28 cellular contexts compared by ENCODE assay signal in genomic region chr18:22566703-22567420, GRCh38.
"Had no signal": no experiment of that assay in that cellular context is flagged by ENCODE, and none has a peak within 500 bp of the region (broad histone marks: within the 10 kb centered on the region; RNA-seq: fewer than 3 reads in every experiment).

No MANE protein-coding gene starts in this region.

- H3K27ac Mint-ChIP-seq: activated CD4-positive, alpha-beta memory T cell treated with anti-CD3 and anti-CD28 coated beads for 36 hours; activated CD4-positive, alpha-beta T cell treated with anti-CD3 and anti-CD28 coated beads for 36 hours; activated CD4-positive, alpha-beta T cell treated with anti-CD3 and anti-CD28 coated beads, Interleukin-2, amount 10 ng/mL, durations not matched to agents 24 days and 14 days; activated naive CD4-positive, alpha-beta T cell treated with anti-CD3 and anti-CD28 coated beads, Interleukin-2, amount 10 ng/mL, durations not matched to agents 7 days and 5 days; activated naive CD4-positive, alpha-beta T cell treated with anti-CD3 and anti-CD28 coated beads, Interleukin-2, amount 50 U/mL, for 72 hours; activated naive CD8-positive, alpha-beta T cell treated with anti-CD3 and anti-CD28 coated beads, Interleukin-2, amount 10 ng/mL, durations not matched to agents 7 days and 5 days; activated T-cell treated with anti-CD3 and anti-CD28 coated beads, Interleukin-2, amount 50 U/mL, for 24 hours; activated T-cell treated with anti-CD3 and anti-CD28 coated beads, Interleukin-2, amount 50 U/mL, for 72 hours; dendritic cell treated with granulocyte-macrophage colony-stimulating factor and Interleukin-4, amounts not matched to agents 40 ng/mL and 50 ng/mL, for 4 days; T-helper 17 cell; T-helper 2 cell treated with Interferon-gamma antibody and Interleukin-4, amounts not matched to agents 5 μg/mL and 100 μg/mL, for 36 hours had no signal

- DNase-seq: activated CD4-positive, alpha-beta memory T cell treated with anti-CD3 and anti-CD28 coated beads for 36 hours; activated CD4-positive, alpha-beta T cell treated with anti-CD3 and anti-CD28 coated beads for 36 hours; activated CD4-positive, CD25-positive, alpha-beta regulatory T cell; activated CD4-positive, CD25-positive, alpha-beta regulatory T cell treated with anti-CD3 and anti-CD28 coated beads, Interleukin-2, amount 50 U/mL, for 72 hours; activated CD8-positive, alpha-beta memory T cell treated with anti-CD3 and anti-CD28 coated beads, Interleukin-2, amount 50 U/mL, for 48 hours; activated gamma-delta T cell; activated naive CD4-positive, alpha-beta T cell; activated naive CD4-positive, alpha-beta T cell treated with anti-CD3 and anti-CD28 coated beads, Interleukin-2, amount 10 ng/mL, durations not matched to agents 7 days and 5 days; activated naive CD8-positive, alpha-beta T cell treated with anti-CD3 and anti-CD28 coated beads, Interleukin-2, amount 10 ng/mL, durations not matched to agents 7 days and 5 days; activated T-cell treated with anti-CD3 and anti-CD28 coated beads for 4 hours; activated T-cell treated with anti-CD3 and anti-CD28 coated beads, Interleukin-2, amount 50 U/mL, for 24 hours; activated T-cell treated with anti-CD3 and anti-CD28 coated beads, Interleukin-2, amount 50 U/mL, for 72 hours; brain microvascular endothelial cell; dorsolateral prefrontal cortex; effector memory CD4-positive, alpha-beta T cell; foreskin melanocyte; heart right ventricle; T-helper 1 cell; T-helper 17 cell; T1000 had no signal

- H3K27me3 Mint-ChIP-seq: activated naive CD4-positive, alpha-beta T cell treated with anti-CD3 and anti-CD28 coated beads, Interleukin-2, amount 10 ng/mL, durations not matched to agents 7 days and 5 days had no signal

- FAIRE-seq: astrocyte, bronchial epithelial cell had no signal

- H3K4me1 Mint-ChIP-seq: activated CD4-positive, alpha-beta T cell treated with anti-CD3 and anti-CD28 coated beads for 36 hours; activated CD4-positive, alpha-beta T cell treated with anti-CD3 and anti-CD28 coated beads, Interleukin-2, amount 10 ng/mL, durations not matched to agents 24 days and 14 days; activated naive CD4-positive, alpha-beta T cell treated with anti-CD3 and anti-CD28 coated beads, Interleukin-2, amount 10 ng/mL, durations not matched to agents 7 days and 5 days; activated naive CD8-positive, alpha-beta T cell treated with anti-CD3 and anti-CD28 coated beads, Interleukin-2, amount 10 ng/mL, durations not matched to agents 7 days and 5 days; central memory CD8-positive, alpha-beta T cell; T-helper 17 cell had no signal

- H3K9me3 Mint-ChIP-seq: activated CD4-positive, alpha-beta memory T cell treated with anti-CD3 and anti-CD28 coated beads for 36 hours; activated CD4-positive, alpha-beta T cell treated with anti-CD3 and anti-CD28 coated beads, Interleukin-2, amount 10 ng/mL, durations not matched to agents 24 days and 14 days; activated naive CD4-positive, alpha-beta T cell treated with anti-CD3 and anti-CD28 coated beads, Interleukin-2, amount 10 ng/mL, durations not matched to agents 7 days and 5 days; activated naive CD4-positive, alpha-beta T cell treated with anti-CD3 and anti-CD28 coated beads, Interleukin-2, amount 50 U/mL, for 72 hours; activated naive CD8-positive, alpha-beta T cell treated with anti-CD3 and anti-CD28 coated beads, Interleukin-2, amount 10 ng/mL, durations not matched to agents 7 days and 5 days; activated T-cell treated with anti-CD3 and anti-CD28 coated beads, Interleukin-2, amount 50 U/mL, for 24 hours; central memory CD8-positive, alpha-beta T cell; dendritic cell treated with granulocyte-macrophage colony-stimulating factor and Interleukin-4, amounts not matched to agents 40 ng/mL and 50 ng/mL, for 4 days; T-helper 2 cell treated with Interferon-gamma antibody and Interleukin-4, amounts not matched to agents 5 μg/mL and 100 μg/mL, for 36 hours had no signal

- H3K36me3 Mint-ChIP-seq: activated CD4-positive, alpha-beta memory T cell treated with anti-CD3 and anti-CD28 coated beads for 36 hours; activated naive CD4-positive, alpha-beta T cell treated with anti-CD3 and anti-CD28 coated beads, Interleukin-2, amount 10 ng/mL, durations not matched to agents 7 days and 5 days; activated naive CD4-positive, alpha-beta T cell treated with anti-CD3 and anti-CD28 coated beads, Interleukin-2, amount 50 U/mL, for 72 hours; activated naive CD8-positive, alpha-beta T cell treated with anti-CD3 and anti-CD28 coated beads, Interleukin-2, amount 10 ng/mL, durations not matched to agents 7 days and 5 days had no signal

- ATAC-seq: activated CD4-positive, alpha-beta T cell treated with anti-CD3 and anti-CD28 coated beads for 36 hours; activated naive CD4-positive, alpha-beta T cell treated with anti-CD3 and anti-CD28 coated beads, Interleukin-2, amount 50 U/mL, for 72 hours; activated T-cell treated with anti-CD3 and anti-CD28 coated beads, Interleukin-2, amount 50 U/mL, for 72 hours; gastroesophageal sphincter; T-helper 17 cell had no signal

- H3K4me3 Mint-ChIP-seq: activated CD4-positive, alpha-beta memory T cell treated with anti-CD3 and anti-CD28 coated beads for 36 hours; activated CD4-positive, alpha-beta T cell treated with anti-CD3 and anti-CD28 coated beads for 36 hours; activated CD4-positive, alpha-beta T cell treated with anti-CD3 and anti-CD28 coated beads, Interleukin-2, amount 10 ng/mL, durations not matched to agents 24 days and 14 days; activated naive CD4-positive, alpha-beta T cell treated with anti-CD3 and anti-CD28 coated beads, Interleukin-2, amount 10 ng/mL, durations not matched to agents 7 days and 5 days; activated naive CD8-positive, alpha-beta T cell treated with anti-CD3 and anti-CD28 coated beads, Interleukin-2, amount 10 ng/mL, durations not matched to agents 7 days and 5 days; activated T-cell treated with anti-CD3 and anti-CD28 coated beads, Interleukin-2, amount 50 U/mL, for 24 hours; activated T-cell treated with anti-CD3 and anti-CD28 coated beads, Interleukin-2, amount 50 U/mL, for 72 hours; central memory CD8-positive, alpha-beta T cell; dendritic cell treated with granulocyte-macrophage colony-stimulating factor and Interleukin-4, amounts not matched to agents 40 ng/mL and 50 ng/mL, for 4 days; T-helper 17 cell; T-helper 2 cell treated with Interferon-gamma antibody and Interleukin-4, amounts not matched to agents 5 μg/mL and 100 μg/mL, for 36 hours had no signal
